ENCODE assay signal across 8 cellular contexts in genomic region chr22:30397656-30398635, GRCh38. TPM values are rescaled to one million over a fixed set of nuclear protein-coding genes. Genes with fewer than 3 reads are reported as not detected.
DNase-seq lines count a peak whose midpoint lies in the region; ATAC-seq and TF ChIP-seq lines count a peak whose summit lies in the region.

No MANE protein-coding gene starts in this region.

- no peaks in the 10 kb centered on the region for H3K36me3 ChIP-seq in GM23248 (ENCODE audit: low read depth)
- no peaks in the 10 kb centered on the region for H3K36me3 ChIP-seq in left ventricle myocardium inferior
- H3K36me3 ChIP-seq in skeletal muscle tissue (ENCODE audit: control insufficient read depth in 3 of 3, insufficient read depth in 3 of 3, low read length in 3 of 3): no peaks in the 10 kb centered on the region
- H3K36me3 ChIP-seq in mucosa of descending colon (ENCODE audit: low read depth): no peaks in the 10 kb centered on the region

- peak overlapping the region; percentile 69 for H3K4me3 Mint-ChIP-seq in activated CD4-positive, alpha-beta memory T cell treated with anti-CD3 and anti-CD28 coated beads, Interleukin-2, amount 10 ng/mL, durations not matched to agents 7 days and 5 days

- no peaks in the 10 kb centered on the region for H3K27me3 ChIP-seq in GM23248 (replicated peaks; ENCODE audit: insufficient read depth)
- peaks cover 57% of the 10 kb centered on the region for H3K27me3 ChIP-seq in left ventricle myocardium inferior (ENCODE audit: low read depth)
- peaks cover 36 to 55% (median 54%) of the 10 kb centered on the region in 3 donors for H3K27me3 ChIP-seq in skeletal muscle tissue (ENCODE audit: control insufficient read depth in 3 of 3, insufficient read depth in 3 of 3, low read length in 3 of 3)

- H3K9me2 ChIP-seq in GM23248 (ENCODE audit: insufficient read depth): no peaks in the 10 kb centered on the region

- no peak overlapping the region for H3K27ac Mint-ChIP-seq in activated CD4-positive, alpha-beta memory T cell treated with anti-CD3 and anti-CD28 coated beads, Interleukin-2, amount 10 ng/mL, durations not matched to agents 7 days and 5 days

- H3K79me2 ChIP-seq in GM23248 (ENCODE audit: insufficient read depth): peaks cover 69% of the 10 kb centered on the region

- peaks cover 34% of the 10 kb centered on the region for H3K4me1 Mint-ChIP-seq in activated CD4-positive, alpha-beta memory T cell treated with anti-CD3 and anti-CD28 coated beads, Interleukin-2, amount 10 ng/mL, durations not matched to agents 7 days and 5 days

- no peaks in the 10 kb centered on the region for H3K9me3 Mint-ChIP-seq in activated CD4-positive, alpha-beta memory T cell treated with anti-CD3 and anti-CD28 coated beads, Interleukin-2, amount 10 ng/mL, durations not matched to agents 7 days and 5 days

- H2AFZ ChIP-seq in GM23248: peak overlapping the region; percentile 82; the same call in 1 of the 2 replicates

- no peak for ATAC-seq in HG02798 (IDR thresholded peaks at IDR 0.05; ENCODE audit: poor library complexity, unreplicated experiment)
- no peak for ATAC-seq in mucosa of descending colon
- ATAC-seq in GM19328 (IDR thresholded peaks at IDR 0.05; ENCODE audit: unreplicated experiment): no peak

- POLR2A ChIA-PET in activated CD4-positive, alpha-beta memory T cell treated with anti-CD3 and anti-CD28 coated beads, Interleukin-2, amount 10 ng/mL, durations not matched to agents 7 days and 5 days (lab: Charles Lee): interaction anchor here (0.7 to 12.2 kb wide), 8 partner anchors 8 to 109 kb away, joined by 3 to 115 read pairs (median 4); partner anchors contain the start of genes CASTOR1, CCDC157, MTFP1 and SF3A1

- peak overlapping the region; percentile 89 for H3K9ac ChIP-seq in GM23248
- H3K9ac ChIP-seq in skeletal muscle tissue (ENCODE audit: low read depth in 1 of 3, low read length in 3 of 3): peak overlapping the region; percentile 11 to 57 (median 23)

- H3K9me3 ChIP-seq in GM23248 (ENCODE audit: low read depth) (no peaks in the 10 kb centered on the region), left ventricle myocardium inferior (replicated peaks) (no peaks in the 10 kb centered on the region), skeletal muscle tissue (ENCODE audit: control insufficient read depth in 3 of 3, low read length in 3 of 3) (no peaks in the 10 kb centered on the region), mucosa of descending colon (no peaks in the 10 kb centered on the region)

- 26 to 28% methylated on average over 11 of the region's 11 CpGs for WGBS in GM23248 (ENCODE audit: low coverage in 1 of 2, low lambda C conversion rate in 2 of 2, missing lambda C conversion rate in 2 of 2), 2 experiments

- H3F3A ChIP-seq in GM23248 (ENCODE audit: insufficient read depth): peaks cover 8% of the 10 kb centered on the region

- H3K4me1 ChIP-seq in GM23248 (ENCODE audit: insufficient read depth) (peaks cover 34% of the 10 kb centered on the region), left ventricle myocardium inferior (peaks cover 21% of the 10 kb centered on the region), skeletal muscle tissue (ENCODE audit: control insufficient read depth in 3 of 3, insufficient read depth in 3 of 3, low read length in 3 of 3) (peaks cover 12 to 22% (median 12%) of the 10 kb centered on the region in 3 donors), mucosa of descending colon (ENCODE audit: low read depth) (peaks cover 13% of the 10 kb centered on the region)

- H3K27me3 Mint-ChIP-seq in activated CD4-positive, alpha-beta memory T cell treated with anti-CD3 and anti-CD28 coated beads, Interleukin-2, amount 10 ng/mL, durations not matched to agents 7 days and 5 days: peaks cover 4% of the 10 kb centered on the region

- H3K36me3 Mint-ChIP-seq in activated CD4-positive, alpha-beta memory T cell treated with anti-CD3 and anti-CD28 coated beads, Interleukin-2, amount 10 ng/mL, durations not matched to agents 7 days and 5 days (ENCODE audit: low read depth): peaks cover 6% of the 10 kb centered on the region

- intact Hi-C loops in left ventricle myocardium inferior (cut with micrococcal nuclease) (no loop called here), mucosa of descending colon (cut with DNase I, micrococcal nuclease) (no loop called here)

- CTCF ChIA-PET in activated CD4-positive, alpha-beta memory T cell treated with anti-CD3 and anti-CD28 coated beads, Interleukin-2, amount 10 ng/mL, durations not matched to agents 7 days and 5 days (lab: Charles Lee): interaction anchor here (1.0 to 2.7 kb wide), 8 partner anchors 10 to 351 kb away, joined by 3 to 17 read pairs (median 4); partner anchors contain the start of gene RNF215

- no peaks in the 10 kb centered on the region for H4K20me1 ChIP-seq in GM23248 (ENCODE audit: insufficient read depth)

- no peak for TF ChIP-seq CTCF in left ventricle myocardium inferior (IDR thresholded peaks at IDR 0.05; ENCODE audit: borderline replicate concordance)
- TF ChIP-seq CTCF in mucosa of descending colon (IDR thresholded peaks at IDR 0.05): no peak

- H3K4me3 ChIP-seq in GM23248 (peak overlapping the region; percentile 86), left ventricle myocardium inferior (peak overlapping the region; percentile 73), skeletal muscle tissue (ENCODE audit: low read length in 3 of 3) (peak overlapping the region; percentile 48 to 73 (median 61)), mucosa of descending colon (no peak overlapping the region)

- in situ Hi-C loops in GM23248 (cut with MboI) (loop anchor here (10.0 kb wide), 1 partner anchor 293 kb away; no protein-coding TSS in a partner anchor), KBM-7 (cut with MboI; ENCODE audit: low pct_unique_long_range_greater_than_20kb, low sequenced_read_pairs) (loop anchor here (25.0 kb wide), 1 partner anchor 286 kb away; no protein-coding TSS in a partner anchor)

- DNase-seq in GM23248 (peak; percentile 46), left ventricle myocardium inferior (no peak), KBM-7 (no peak), mucosa of descending colon (no peak)
- no peak for DNase-seq in activated CD4-positive, alpha-beta memory T cell treated with anti-CD3 and anti-CD28 coated beads, Interleukin-2, amount 10 ng/mL, durations not matched to agents 7 days and 5 days

- H3K27ac ChIP-seq in GM23248: peak overlapping the region; percentile 65
- H3K27ac ChIP-seq in left ventricle myocardium inferior (replicated peaks): no peak overlapping the region
- no peak overlapping the region for H3K27ac ChIP-seq in skeletal muscle tissue (ENCODE audit: low read depth, low read length)

- peak overlapping the region; percentile 92 for H3K4me2 ChIP-seq in GM23248 (ENCODE audit: unreplicated experiment)

RNA-seq across cellular contexts. Expression of gene SEC14L2, which starts 1.1 kb away (rescaled TPM):
- 41.9 and 54.6 TPM in 2 replicates for total RNA-seq in GM23248 (2014; rRNA removed; shearing (Covaris generic))
- polyA plus RNA-seq in GM23248 (2016; fragmentation: Nextera tagmentation; extraction: Ambion mirVana): 23.3 and 26.6 TPM in 2 replicates
- total RNA-seq in activated CD4-positive, alpha-beta memory T cell treated with anti-CD3 and anti-CD28 coated beads, Interleukin-2, amount 10 ng/mL, durations not matched to agents 7 days and 5 days: 1 to 10 TPM; 5.6 to 7.4 TPM
- total RNA-seq in left ventricle myocardium inferior: 1.2 TPM
- total RNA-seq in skeletal muscle tissue: 2.1 TPM
- total RNA-seq in mucosa of descending colon: 1 to 10 TPM in 2 of 3 donors, under 1 TPM in 1; 0.67 to 4.0 (median 2.5) TPM

RNA-seq across cellular contexts. Expression of gene RNF215, which starts 10.7 kb away (rescaled TPM):
- 29.9 and 45.1 TPM in 2 replicates for total RNA-seq in GM23248 (2014; rRNA removed; shearing (Covaris generic))
- 2.7 and 2.9 TPM in 2 replicates for polyA plus RNA-seq in GM23248 (2016; fragmentation: Nextera tagmentation; extraction: Ambion mirVana)
- total RNA-seq in activated CD4-positive, alpha-beta memory T cell treated with anti-CD3 and anti-CD28 coated beads, Interleukin-2, amount 10 ng/mL, durations not matched to agents 7 days and 5 days: 10 to 100 TPM; 12.2 to 13.3 TPM
- total RNA-seq in left ventricle myocardium inferior: 4.9 TPM
- total RNA-seq in skeletal muscle tissue: 7.3 TPM
- total RNA-seq in mucosa of descending colon: 10 to 100 TPM in 1 of 3 donors, 1 to 10 TPM in 2; 9.0 to 14.2 (median 9.1) TPM

RNA-seq across cellular contexts. Expression of gene MTFP1, which starts 27.6 kb away (rescaled TPM):
- 6.6 and 18.3 TPM in 2 replicates for total RNA-seq in GM23248 (2014; rRNA removed; shearing (Covaris generic))
- 8.1 and 8.5 TPM in 2 replicates for polyA plus RNA-seq in GM23248 (2016; fragmentation: Nextera tagmentation; extraction: Ambion mirVana)
- total RNA-seq in activated CD4-positive, alpha-beta memory T cell treated with anti-CD3 and anti-CD28 coated beads, Interleukin-2, amount 10 ng/mL, durations not matched to agents 7 days and 5 days: 10 to 100 TPM; 49.5 to 52.1 TPM
- total RNA-seq in left ventricle myocardium inferior: 19.7 TPM
- total RNA-seq in skeletal muscle tissue: 6.8 TPM
- total RNA-seq in mucosa of descending colon: 10 to 100 TPM; 14.0 to 26.0 (median 25.3) TPM

RNA-seq across cellular contexts. Expression of gene CCDC157, which starts 41.1 kb away (rescaled TPM):
- 5.0 and 9.2 TPM in 2 replicates for total RNA-seq in GM23248 (2014; rRNA removed; shearing (Covaris generic))
- polyA plus RNA-seq in GM23248 (2016; fragmentation: Nextera tagmentation; extraction: Ambion mirVana): 2.5 and 2.7 TPM in 2 replicates
- 1 to 10 TPM; 3.2 to 3.6 TPM for total RNA-seq in activated CD4-positive, alpha-beta memory T cell treated with anti-CD3 and anti-CD28 coated beads, Interleukin-2, amount 10 ng/mL, durations not matched to agents 7 days and 5 days
- 0.58 TPM for total RNA-seq in left ventricle myocardium inferior
- 1.0 TPM for total RNA-seq in skeletal muscle tissue
- 1 to 10 TPM; 1.6 to 2.2 (median 1.8) TPM for total RNA-seq in mucosa of descending colon

RNA-seq across cellular contexts. Expression of gene SF3A1, which starts 41.3 kb away (rescaled TPM):
- total RNA-seq in GM23248 (2014; rRNA removed; shearing (Covaris generic)): 9.1 and 12.9 TPM in 2 replicates
- polyA plus RNA-seq in GM23248 (2016; fragmentation: Nextera tagmentation; extraction: Ambion mirVana): 75.0 and 88.3 TPM in 2 replicates
- total RNA-seq in activated CD4-positive, alpha-beta memory T cell treated with anti-CD3 and anti-CD28 coated beads, Interleukin-2, amount 10 ng/mL, durations not matched to agents 7 days and 5 days: 100 to 1,000 TPM; 225 to 226 TPM
- total RNA-seq in left ventricle myocardium inferior (89.2 TPM), skeletal muscle tissue (18.8 TPM), mucosa of descending colon (100 to 1,000 TPM; 133 to 152 (median 151) TPM)
